In genomic region chr13:24630851-24631341, GRCh38 we compare ENCODE assay signal across 1 cellular context.
TF ChIP-seq lines count a peak whose summit lies in the region.

No MANE protein-coding gene starts in this region.

TF ChIP-seq in K562, 482 proteins besides CTCF, POLR2A, EP300 and RAD21 (continued from another document and continues in another):
- no peak for TF ChIP-seq GTF3C2 (IDR thresholded peaks at IDR 0.05; ENCODE audit: borderline replicate concordance, extremely low read depth, insufficient read length)
- TF ChIP-seq, protein P1, sequence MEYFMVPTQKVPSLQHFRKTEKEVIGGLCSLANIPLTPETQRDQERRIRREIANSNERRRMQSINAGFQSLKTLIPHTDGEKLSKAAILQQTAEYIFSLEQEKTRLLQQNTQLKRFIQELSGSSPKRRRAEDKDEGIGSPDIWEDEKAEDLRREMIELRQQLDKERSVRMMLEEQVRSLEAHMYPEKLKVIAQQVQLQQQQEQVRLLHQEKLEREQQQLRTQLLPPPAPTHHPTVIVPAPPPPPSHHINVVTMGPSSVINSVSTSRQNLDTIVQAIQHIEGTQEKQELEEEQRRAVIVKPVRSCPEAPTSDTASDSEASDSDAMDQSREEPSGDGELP (CRISPR knock-in tag; IDR thresholded peaks at IDR 0.05; ENCODE audit: borderline replicate concordance), result no peak
- no peak for TF ChIP-seq KDM2B (CRISPR knock-in tag; IDR thresholded peaks at IDR 0.05)
- TF ChIP-seq, protein P2, sequence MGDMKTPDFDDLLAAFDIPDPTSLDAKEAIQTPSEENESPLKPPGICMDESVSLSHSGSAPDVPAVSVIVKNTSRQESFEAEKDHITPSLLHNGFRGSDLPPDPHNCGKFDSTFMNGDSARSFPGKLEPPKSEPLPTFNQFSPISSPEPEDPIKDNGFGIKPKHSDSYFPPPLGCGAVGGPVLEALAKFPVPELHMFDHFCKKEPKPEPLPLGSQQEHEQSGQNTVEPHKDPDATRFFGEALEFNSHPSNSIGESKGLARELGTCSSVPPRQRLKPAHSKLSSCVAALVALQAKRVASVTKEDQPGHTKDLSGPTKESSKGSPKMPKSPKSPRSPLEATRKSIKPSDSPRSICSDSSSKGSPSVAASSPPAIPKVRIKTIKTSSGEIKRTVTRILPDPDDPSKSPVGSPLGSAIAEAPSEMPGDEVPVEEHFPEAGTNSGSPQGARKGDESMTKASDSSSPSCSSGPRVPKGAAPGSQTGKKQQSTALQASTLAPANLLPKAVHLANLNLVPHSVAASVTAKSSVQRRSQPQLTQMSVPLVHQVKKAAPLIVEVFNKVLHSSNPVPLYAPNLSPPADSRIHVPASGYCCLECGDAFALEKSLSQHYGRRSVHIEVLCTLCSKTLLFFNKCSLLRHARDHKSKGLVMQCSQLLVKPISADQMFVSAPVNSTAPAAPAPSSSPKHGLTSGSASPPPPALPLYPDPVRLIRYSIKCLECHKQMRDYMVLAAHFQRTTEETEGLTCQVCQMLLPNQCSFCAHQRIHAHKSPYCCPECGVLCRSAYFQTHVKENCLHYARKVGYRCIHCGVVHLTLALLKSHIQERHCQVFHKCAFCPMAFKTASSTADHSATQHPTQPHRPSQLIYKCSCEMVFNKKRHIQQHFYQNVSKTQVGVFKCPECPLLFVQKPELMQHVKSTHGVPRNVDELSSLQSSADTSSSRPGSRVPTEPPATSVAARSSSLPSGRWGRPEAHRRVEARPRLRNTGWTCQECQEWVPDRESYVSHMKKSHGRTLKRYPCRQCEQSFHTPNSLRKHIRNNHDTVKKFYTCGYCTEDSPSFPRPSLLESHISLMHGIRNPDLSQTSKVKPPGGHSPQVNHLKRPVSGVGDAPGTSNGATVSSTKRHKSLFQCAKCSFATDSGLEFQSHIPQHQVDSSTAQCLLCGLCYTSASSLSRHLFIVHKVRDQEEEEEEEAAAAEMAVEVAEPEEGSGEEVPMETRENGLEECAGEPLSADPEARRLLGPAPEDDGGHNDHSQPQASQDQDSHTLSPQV (IDR thresholded peaks at IDR 0.05), result 0 out of 2 replicates have a peak, but pooled peaks have one; percentile 49
- no peak for TF ChIP-seq JUNB (CRISPR knock-in tag; conservative IDR thresholded peaks at IDR 0.05)
- no peak for TF ChIP-seq EZH2 (IDR thresholded peaks at IDR 0.05; ENCODE audit: borderline replicate concordance, low read depth, low read length)
- no peak for TF ChIP-seq CHCHD3 (CRISPR knock-in tag; IDR thresholded peaks at IDR 0.05)
- no peak for TF ChIP-seq CREB1 (IDR thresholded peaks at IDR 0.05)
- TF ChIP-seq CREB1 (CRISPR knock-in tag; IDR thresholded peaks at IDR 0.05), result no peak
- TF ChIP-seq, protein P3, sequence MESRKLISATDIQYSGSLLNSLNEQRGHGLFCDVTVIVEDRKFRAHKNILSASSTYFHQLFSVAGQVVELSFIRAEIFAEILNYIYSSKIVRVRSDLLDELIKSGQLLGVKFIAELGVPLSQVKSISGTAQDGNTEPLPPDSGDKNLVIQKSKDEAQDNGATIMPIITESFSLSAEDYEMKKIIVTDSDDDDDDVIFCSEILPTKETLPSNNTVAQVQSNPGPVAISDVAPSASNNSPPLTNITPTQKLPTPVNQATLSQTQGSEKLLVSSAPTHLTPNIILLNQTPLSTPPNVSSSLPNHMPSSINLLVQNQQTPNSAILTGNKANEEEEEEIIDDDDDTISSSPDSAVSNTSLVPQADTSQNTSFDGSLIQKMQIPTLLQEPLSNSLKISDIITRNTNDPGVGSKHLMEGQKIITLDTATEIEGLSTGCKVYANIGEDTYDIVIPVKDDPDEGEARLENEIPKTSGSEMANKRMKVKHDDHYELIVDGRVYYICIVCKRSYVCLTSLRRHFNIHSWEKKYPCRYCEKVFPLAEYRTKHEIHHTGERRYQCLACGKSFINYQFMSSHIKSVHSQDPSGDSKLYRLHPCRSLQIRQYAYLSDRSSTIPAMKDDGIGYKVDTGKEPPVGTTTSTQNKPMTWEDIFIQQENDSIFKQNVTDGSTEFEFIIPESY (CRISPR knock-in tag; IDR thresholded peaks at IDR 0.05), result no peak
- no peak for TF ChIP-seq PML (IDR thresholded peaks at IDR 0.05; ENCODE audit: low read length)
- TF ChIP-seq ZNF586 (CRISPR knock-in tag; conservative IDR thresholded peaks at IDR 0.05), result no peak
- no peak for TF ChIP-seq RBM15 (IDR thresholded peaks at IDR 0.05; ENCODE audit: insufficient read depth, low read length)
- TF ChIP-seq ZNF644 (tag; IDR thresholded peaks at IDR 0.05; ENCODE audit: low read depth), result no peak
- TF ChIP-seq NFE2L1 (tag; IDR thresholded peaks at IDR 0.05; ENCODE audit: borderline replicate concordance, low read depth), result no peak
- peak; percentile 45; the same call in 1 of the 2 replicates for TF ChIP-seq ILK (tag; IDR thresholded peaks at IDR 0.05; ENCODE audit: borderline replicate concordance, low read depth)
- no peak for TF ChIP-seq POLR3G (IDR thresholded peaks at IDR 0.05; ENCODE audit: extremely low read depth, insufficient read length, insufficient replicate concordance)
- no peak for TF ChIP-seq STAT5A (IDR thresholded peaks at IDR 0.05; ENCODE audit: borderline replicate concordance, low read length)
- TF ChIP-seq ZNF175 (CRISPR knock-in tag; IDR thresholded peaks at IDR 0.05; ENCODE audit: low read depth), result no peak
- no peak for TF ChIP-seq THAP7 (CRISPR knock-in tag; IDR thresholded peaks at IDR 0.05)
- TF ChIP-seq ZSCAN32 (CRISPR knock-in tag; IDR thresholded peaks at IDR 0.05), result no peak
- no peak for TF ChIP-seq SMAD3 (CRISPR knock-in tag; conservative IDR thresholded peaks at IDR 0.05)
- no peak for TF ChIP-seq ARID1B (IDR thresholded peaks at IDR 0.05)
- TF ChIP-seq NBN (IDR thresholded peaks at IDR 0.05; ENCODE audit: low read depth), result no peak
- no peak for TF ChIP-seq TRIM25 (IDR thresholded peaks at IDR 0.05; ENCODE audit: borderline replicate concordance)
- peak; percentile 51 for TF ChIP-seq EGR1 (conservative IDR thresholded peaks at IDR 0.05)
- peak; percentile 71 for TF ChIP-seq PTRF (tag; IDR thresholded peaks at IDR 0.05)
- TF ChIP-seq, protein P4, sequence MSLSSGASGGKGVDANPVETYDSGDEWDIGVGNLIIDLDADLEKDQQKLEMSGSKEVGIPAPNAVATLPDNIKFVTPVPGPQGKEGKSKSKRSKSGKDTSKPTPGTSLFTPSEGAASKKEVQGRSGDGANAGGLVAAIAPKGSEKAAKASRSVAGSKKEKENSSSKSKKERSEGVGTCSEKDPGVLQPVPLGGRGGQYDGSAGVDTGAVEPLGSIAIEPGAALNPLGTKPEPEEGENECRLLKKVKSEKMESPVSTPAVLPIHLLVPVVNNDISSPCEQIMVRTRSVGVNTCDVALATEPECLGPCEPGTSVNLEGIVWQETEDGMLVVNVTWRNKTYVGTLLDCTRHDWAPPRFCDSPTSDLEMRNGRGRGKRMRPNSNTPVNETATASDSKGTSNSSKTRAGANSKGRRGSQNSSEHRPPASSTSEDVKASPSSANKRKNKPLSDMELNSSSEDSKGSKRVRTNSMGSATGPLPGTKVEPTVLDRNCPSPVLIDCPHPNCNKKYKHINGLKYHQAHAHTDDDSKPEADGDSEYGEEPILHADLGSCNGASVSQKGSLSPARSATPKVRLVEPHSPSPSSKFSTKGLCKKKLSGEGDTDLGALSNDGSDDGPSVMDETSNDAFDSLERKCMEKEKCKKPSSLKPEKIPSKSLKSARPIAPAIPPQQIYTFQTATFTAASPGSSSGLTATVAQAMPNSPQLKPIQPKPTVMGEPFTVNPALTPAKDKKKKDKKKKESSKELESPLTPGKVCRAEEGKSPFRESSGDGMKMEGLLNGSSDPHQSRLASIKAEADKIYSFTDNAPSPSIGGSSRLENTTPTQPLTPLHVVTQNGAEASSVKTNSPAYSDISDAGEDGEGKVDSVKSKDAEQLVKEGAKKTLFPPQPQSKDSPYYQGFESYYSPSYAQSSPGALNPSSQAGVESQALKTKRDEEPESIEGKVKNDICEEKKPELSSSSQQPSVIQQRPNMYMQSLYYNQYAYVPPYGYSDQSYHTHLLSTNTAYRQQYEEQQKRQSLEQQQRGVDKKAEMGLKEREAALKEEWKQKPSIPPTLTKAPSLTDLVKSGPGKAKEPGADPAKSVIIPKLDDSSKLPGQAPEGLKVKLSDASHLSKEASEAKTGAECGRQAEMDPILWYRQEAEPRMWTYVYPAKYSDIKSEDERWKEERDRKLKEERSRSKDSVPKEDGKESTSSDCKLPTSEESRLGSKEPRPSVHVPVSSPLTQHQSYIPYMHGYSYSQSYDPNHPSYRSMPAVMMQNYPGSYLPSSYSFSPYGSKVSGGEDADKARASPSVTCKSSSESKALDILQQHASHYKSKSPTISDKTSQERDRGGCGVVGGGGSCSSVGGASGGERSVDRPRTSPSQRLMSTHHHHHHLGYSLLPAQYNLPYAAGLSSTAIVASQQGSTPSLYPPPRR (CRISPR knock-in tag; IDR thresholded peaks at IDR 0.05; ENCODE audit: borderline replicate concordance), result no peak
- no peak for TF ChIP-seq ZNF436 (CRISPR knock-in tag; IDR thresholded peaks at IDR 0.05)
- TF ChIP-seq, protein P5, sequence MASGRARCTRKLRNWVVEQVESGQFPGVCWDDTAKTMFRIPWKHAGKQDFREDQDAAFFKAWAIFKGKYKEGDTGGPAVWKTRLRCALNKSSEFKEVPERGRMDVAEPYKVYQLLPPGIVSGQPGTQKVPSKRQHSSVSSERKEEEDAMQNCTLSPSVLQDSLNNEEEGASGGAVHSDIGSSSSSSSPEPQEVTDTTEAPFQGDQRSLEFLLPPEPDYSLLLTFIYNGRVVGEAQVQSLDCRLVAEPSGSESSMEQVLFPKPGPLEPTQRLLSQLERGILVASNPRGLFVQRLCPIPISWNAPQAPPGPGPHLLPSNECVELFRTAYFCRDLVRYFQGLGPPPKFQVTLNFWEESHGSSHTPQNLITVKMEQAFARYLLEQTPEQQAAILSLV (tag; IDR thresholded peaks at IDR 0.05), result peak; percentile 40; the same call in 1 of the 2 replicates
- TF ChIP-seq ZC3H4 (CRISPR knock-in tag; IDR thresholded peaks at IDR 0.05; ENCODE audit: borderline replicate concordance), result no peak
- TF ChIP-seq ID3 (CRISPR knock-in tag; IDR thresholded peaks at IDR 0.05), result no peak
- no peak for TF ChIP-seq ID3 (tag; IDR thresholded peaks at IDR 0.05)
- no peak for TF ChIP-seq ZNF354B (CRISPR knock-in tag; IDR thresholded peaks at IDR 0.05)
- no peak for TF ChIP-seq JUN (IDR thresholded peaks at IDR 0.05; ENCODE audit: borderline replicate concordance, low read depth, low read length)
- TF ChIP-seq JUN (CRISPR knock-in tag; IDR thresholded peaks at IDR 0.05; ENCODE audit: borderline replicate concordance), result no peak
- no peak for TF ChIP-seq CHD2 (IDR thresholded peaks at IDR 0.05; ENCODE audit: low read depth, low read length)
- TF ChIP-seq, protein P6, sequence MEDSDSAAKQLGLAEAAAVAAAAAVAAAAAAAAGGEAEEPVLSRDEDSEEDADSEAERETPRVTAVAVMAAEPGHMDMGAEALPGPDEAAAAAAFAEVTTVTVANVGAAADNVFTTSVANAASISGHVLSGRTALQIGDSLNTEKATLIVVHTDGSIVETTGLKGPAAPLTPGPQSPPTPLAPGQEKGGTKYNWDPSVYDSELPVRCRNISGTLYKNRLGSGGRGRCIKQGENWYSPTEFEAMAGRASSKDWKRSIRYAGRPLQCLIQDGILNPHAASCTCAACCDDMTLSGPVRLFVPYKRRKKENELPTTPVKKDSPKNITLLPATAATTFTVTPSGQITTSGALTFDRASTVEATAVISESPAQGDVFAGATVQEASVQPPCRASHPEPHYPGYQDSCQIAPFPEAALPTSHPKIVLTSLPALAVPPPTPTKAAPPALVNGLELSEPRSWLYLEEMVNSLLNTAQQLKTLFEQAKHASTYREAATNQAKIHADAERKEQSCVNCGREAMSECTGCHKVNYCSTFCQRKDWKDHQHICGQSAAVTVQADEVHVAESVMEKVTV (CRISPR knock-in tag; IDR thresholded peaks at IDR 0.05), result no peak
- TF ChIP-seq DNMT1 (IDR thresholded peaks at IDR 0.05), result no peak
- no peak for TF ChIP-seq ZNF780A (CRISPR knock-in tag; IDR thresholded peaks at IDR 0.05)
- TF ChIP-seq RUNX1 (IDR thresholded peaks at IDR 0.05; ENCODE audit: low read depth), result no peak
